ENCODE assay signal across 17 cellular contexts in the genomic region with DNA sequence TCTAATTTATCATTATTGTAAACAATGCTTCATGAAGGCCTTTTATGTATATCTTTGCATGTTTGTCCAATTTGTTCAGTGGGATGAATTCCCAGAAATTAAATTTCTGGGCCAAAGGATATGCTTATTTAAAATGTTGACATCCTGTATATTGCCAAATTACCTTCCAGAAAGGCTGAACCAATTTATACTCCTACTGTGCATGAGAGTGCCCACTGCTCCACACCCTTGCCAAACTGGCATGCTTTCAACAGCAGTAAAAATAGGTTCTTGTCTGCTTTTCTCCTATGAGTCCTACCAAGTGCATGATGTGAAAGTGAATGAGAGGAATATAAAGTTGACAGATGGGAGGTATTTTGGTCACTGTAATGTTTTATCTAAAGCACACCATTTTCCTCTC.
"Had no signal": no experiment of that assay in that cellular context is flagged by ENCODE, and none has a peak within 500 bp of the region (broad histone marks: within the 10 kb centered on the region; RNA-seq: fewer than 3 reads in every experiment).

No MANE protein-coding gene starts in this region.

- H3K4me1 ChIP-seq: left lung, psoas muscle, right lobe of liver, suprapubic skin had no signal

- H3K4me3 ChIP-seq: left lung, psoas muscle, right lobe of liver, suprapubic skin had no signal

- H3K27me3 Mint-ChIP-seq: activated CD4-positive, alpha-beta T cell treated with anti-CD3 and anti-CD28 coated beads for 36 hours; activated CD8-positive, alpha-beta T cell treated with anti-CD3 and anti-CD28 coated beads for 36 hours; activated naive CD8-positive, alpha-beta T cell treated with anti-CD3 and anti-CD28 coated beads for 36 hours; type B pancreatic cell had no signal

- H3K4me3 Mint-ChIP-seq: activated CD4-positive, alpha-beta T cell treated with anti-CD3 and anti-CD28 coated beads for 36 hours; activated CD8-positive, alpha-beta T cell treated with anti-CD3 and anti-CD28 coated beads for 36 hours; activated naive CD8-positive, alpha-beta T cell treated with anti-CD3 and anti-CD28 coated beads for 36 hours; activated T-cell treated with anti-CD3 and anti-CD28 coated beads, Interleukin-2, amount 50 U/mL, for 72 hours; nephron; type B pancreatic cell had no signal

- H3K27ac Mint-ChIP-seq: activated CD4-positive, alpha-beta T cell treated with anti-CD3 and anti-CD28 coated beads for 36 hours; activated CD8-positive, alpha-beta T cell treated with anti-CD3 and anti-CD28 coated beads for 36 hours; activated naive CD8-positive, alpha-beta T cell treated with anti-CD3 and anti-CD28 coated beads for 36 hours; activated T-cell treated with anti-CD3 and anti-CD28 coated beads, Interleukin-2, amount 50 U/mL, for 72 hours; type B pancreatic cell had no signal

- H3K27me3 ChIP-seq: left lung, right lobe of liver, suprapubic skin had no signal

- H3K36me3 ChIP-seq: left lung, right lobe of liver, suprapubic skin, WERI-Rb-1 had no signal

- H3K9me3 ChIP-seq: left lung, psoas muscle, right lobe of liver, suprapubic skin had no signal

- H3K4me1 Mint-ChIP-seq: activated CD4-positive, alpha-beta T cell treated with anti-CD3 and anti-CD28 coated beads for 36 hours; activated naive CD8-positive, alpha-beta T cell treated with anti-CD3 and anti-CD28 coated beads for 36 hours; nephron had no signal

- ATAC-seq: activated CD4-positive, alpha-beta T cell treated with anti-CD3 and anti-CD28 coated beads for 36 hours; activated CD8-positive, alpha-beta T cell treated with anti-CD3 and anti-CD28 coated beads for 36 hours; activated T-cell treated with anti-CD3 and anti-CD28 coated beads, Interleukin-2, amount 50 U/mL, for 72 hours; left lung; psoas muscle; right lobe of liver; stimulated activated naive CD8-positive, alpha-beta T cell treated with anti-CD3 and anti-CD28 coated beads, Interleukin-15, Interleukin-2, amounts not matched to agents 100 U/mL and 50 U/mL, for 24 hours had no signal

- H3K27ac ChIP-seq: left lung, psoas muscle, right lobe of liver, suprapubic skin, WERI-Rb-1 had no signal

- DNase-seq: activated CD4-positive, alpha-beta T cell treated with anti-CD3 and anti-CD28 coated beads for 36 hours; activated CD8-positive, alpha-beta memory T cell treated with anti-CD3 and anti-CD28 coated beads, Interleukin-2, amount 50 U/mL, for 4 hours; activated CD8-positive, alpha-beta T cell treated with anti-CD3 and anti-CD28 coated beads for 36 hours; activated gamma-delta T cell treated with Interleukin-2 at 50 U/mL for 16 hours; activated naive CD8-positive, alpha-beta T cell treated with anti-CD3 and anti-CD28 coated beads for 36 hours; activated T-cell treated with anti-CD3 and anti-CD28 coated beads, Interleukin-2, amount 50 U/mL, for 72 hours; left lung; mesenchymal stem cell; psoas muscle; right lobe of liver; stimulated activated CD4-positive, alpha-beta T cell treated with anti-CD3 and anti-CD28 coated beads, Interleukin-12 subunit alpha, Interleukin-12 subunit beta, amount 100 ng/mL, for 4 hours; stimulated activated CD4-positive, alpha-beta T cell treated with anti-CD3 and anti-CD28 coated beads, Interleukin-2, amount 100 ng/mL, for 48 hours; stimulated activated naive CD8-positive, alpha-beta T cell treated with anti-CD3 and anti-CD28 coated beads, Interleukin-15, Interleukin-2, amounts not matched to agents 100 U/mL and 50 U/mL, for 24 hours; WERI-Rb-1 had no signal

- H3K36me3 Mint-ChIP-seq: activated naive CD8-positive, alpha-beta T cell treated with anti-CD3 and anti-CD28 coated beads for 36 hours; type B pancreatic cell had no signal
